9 cellular contexts compared by ENCODE assay signal in genomic region chr5:116971131-116971530, GRCh38.
"Had no signal": no experiment of that assay in that cellular context is flagged by ENCODE, and none has a peak within 500 bp of the region (broad histone marks: within the 10 kb centered on the region; RNA-seq: fewer than 3 reads in every experiment).

No MANE protein-coding gene starts in this region.

- H3K4me3 ChIP-seq: HAP-1, K562 had no signal

- FAIRE-seq: HTR-8/SVneo, K562 had no signal

- H3K36me3 ChIP-seq: HAP-1 had no signal

- DNase-seq: GOT3, H7, HFFc6, IMR-90, KG1 had no signal

- H3K4me3 Mint-ChIP-seq: HFFc6 had no signal

- H3K27ac Mint-ChIP-seq: HFFc6 had no signal

- H3K9me3 ChIP-seq: HAP-1 had no signal

- ATAC-seq: HCT116, K562 had no signal
